ENCODE assay signal across 25 cellular contexts in genomic region chr20:32589769-32590168, GRCh38.
"Had no signal": no experiment of that assay in that cellular context is flagged by ENCODE, and none has a peak within 500 bp of the region (broad histone marks: within the 10 kb centered on the region; RNA-seq: fewer than 3 reads in every experiment).

No MANE protein-coding gene starts in this region.

- H3K9me3 Mint-ChIP-seq: activated CD4-positive, alpha-beta memory T cell treated with anti-CD3 and anti-CD28 coated beads for 36 hours; activated CD4-positive, alpha-beta T cell treated with anti-CD3 and anti-CD28 coated beads, Interleukin-2, amount 10 ng/mL, durations not matched to agents 7 days and 5 days; activated naive CD4-positive, alpha-beta T cell treated with anti-CD3 and anti-CD28 coated beads, Interleukin-2, amount 10 ng/mL, durations not matched to agents 7 days and 5 days; activated naive CD8-positive, alpha-beta T cell treated with anti-CD3 and anti-CD28 coated beads for 36 hours; activated T-helper 17 cell treated with anti-CD3 and anti-CD28 coated beads, Interleukin-2, amount 50 U/mL, for 72 hours had no signal

- H3K27me3 Mint-ChIP-seq: activated T-helper 17 cell treated with anti-CD3 and anti-CD28 coated beads, Interleukin-2, amount 50 U/mL, for 72 hours; T-helper 17 cell had no signal

- ATAC-seq: activated T-helper 17 cell treated with anti-CD3 and anti-CD28 coated beads, Interleukin-2, amount 50 U/mL, for 72 hours; T-helper 17 cell had no signal

- H3K36me3 ChIP-seq: brain microvascular endothelial cell, cardiac muscle cell had no signal

- H3K27ac Mint-ChIP-seq: activated CD4-positive, alpha-beta memory T cell treated with anti-CD3 and anti-CD28 coated beads for 36 hours; activated CD4-positive, alpha-beta T cell treated with anti-CD3 and anti-CD28 coated beads, Interleukin-2, amount 10 ng/mL, durations not matched to agents 7 days and 5 days; activated naive CD4-positive, alpha-beta T cell treated with anti-CD3 and anti-CD28 coated beads, Interleukin-2, amount 10 ng/mL, durations not matched to agents 7 days and 5 days; activated naive CD8-positive, alpha-beta T cell treated with anti-CD3 and anti-CD28 coated beads for 36 hours; activated T-helper 17 cell treated with anti-CD3 and anti-CD28 coated beads, Interleukin-2, amount 50 U/mL, for 72 hours; T-helper 17 cell had no signal

- H3K4me3 ChIP-seq: cardiac muscle cell had no signal

- H3K4me3 Mint-ChIP-seq: activated CD4-positive, alpha-beta memory T cell treated with anti-CD3 and anti-CD28 coated beads for 36 hours; activated CD4-positive, alpha-beta T cell treated with anti-CD3 and anti-CD28 coated beads, Interleukin-2, amount 10 ng/mL, durations not matched to agents 7 days and 5 days; activated naive CD4-positive, alpha-beta T cell treated with anti-CD3 and anti-CD28 coated beads, Interleukin-2, amount 10 ng/mL, durations not matched to agents 7 days and 5 days; activated naive CD8-positive, alpha-beta T cell treated with anti-CD3 and anti-CD28 coated beads for 36 hours; activated T-helper 17 cell treated with anti-CD3 and anti-CD28 coated beads, Interleukin-2, amount 50 U/mL, for 72 hours; T-helper 17 cell had no signal

- H3K27ac ChIP-seq: brain microvascular endothelial cell, cardiac muscle cell, VCaP had no signal

- DNase-seq: activated CD4-positive, alpha-beta memory T cell treated with anti-CD3 and anti-CD28 coated beads for 36 hours; activated CD4-positive, alpha-beta T cell treated with anti-CD3 and anti-CD28 coated beads, Interleukin-2, amount 10 ng/mL, durations not matched to agents 7 days and 5 days; activated CD4-positive, CD25-positive, alpha-beta regulatory T cell; activated CD8-positive, alpha-beta memory T cell treated with anti-CD3 and anti-CD28 coated beads for 24 hours; activated gamma-delta T cell treated with Interleukin-2 at 50 U/mL for 16 hours; activated naive CD4-positive, alpha-beta T cell treated with anti-CD3 and anti-CD28 coated beads, Interleukin-2, amount 10 ng/mL, durations not matched to agents 7 days and 5 days; activated naive CD8-positive, alpha-beta T cell treated with anti-CD3 and anti-CD28 coated beads for 36 hours; activated T-cell treated with anti-CD3 and anti-CD28 coated beads, Interleukin-2, amount 50 U/mL, for 48 hours; brain microvascular endothelial cell; cerebellar nuclear complex; Kasumi-1; KBM-7; MV-4-11; NCI-H1092 treated with DMSO at 0.1 percent for 48 hours; NCI-H1436; NCI-H1694 treated with DMSO at 0.1 percent for 48 hours; NCI-H2029 treated with DMSO at 0.1 percent for 48 hours; NCI-H345; NCI-H524; SHP77 treated with DMSO at 0.1 percent for 48 hours; T-helper 17 cell; T1000 had no signal

- H3K36me3 Mint-ChIP-seq: activated CD4-positive, alpha-beta memory T cell treated with anti-CD3 and anti-CD28 coated beads for 36 hours; activated naive CD8-positive, alpha-beta T cell treated with anti-CD3 and anti-CD28 coated beads for 36 hours had no signal
